ENCODE assay signal across 17 cellular contexts in genomic region chr14:32307881-32308582, GRCh38. TPM values are rescaled to one million over a fixed set of nuclear protein-coding genes. Genes with fewer than 3 reads are reported as not detected.
DNase-seq lines count a peak whose midpoint lies in the region; TF ChIP-seq lines count a peak whose summit lies in the region.
"Had no signal": no experiment of that assay in that cellular context is flagged by ENCODE, and none has a peak within 500 bp of the region (broad histone marks: within the 10 kb centered on the region; RNA-seq: fewer than 3 reads in every experiment).

No MANE protein-coding gene starts in this region.

- H3K4me1 Mint-ChIP-seq in chondrocyte (ENCODE audit: low read depth): peaks cover 45% of the 10 kb centered on the region
- H3K4me1 Mint-ChIP-seq in neural progenitor cell: peaks cover 31% of the 10 kb centered on the region
- H3K4me1 Mint-ChIP-seq: immature natural killer cell, naive B cell had no signal

- H3K27me3 ChIP-seq in neural progenitor cell (no peaks in the 10 kb centered on the region), tibial nerve (no peaks in the 10 kb centered on the region)
- H3K27me3 ChIP-seq: upper lobe of left lung had no signal

- H3K27ac Mint-ChIP-seq in chondrocyte (ENCODE audit: unreplicated experiment) (peak overlapping the region; percentile 67), neural progenitor cell (peak overlapping the region; percentile 68)
- H3K27ac Mint-ChIP-seq: activated CD8-positive, alpha-beta T cell treated with anti-CD3 and anti-CD28 coated beads, Interleukin-2, amount 10 ng/mL, durations not matched to agents 7 days and 5 days; activated naive CD4-positive, alpha-beta T cell treated with anti-CD3 and anti-CD28 coated beads for 36 hours; immature natural killer cell; naive B cell had no signal

- H3K36me3 ChIP-seq in neural progenitor cell: no peaks in the 10 kb centered on the region
- H3K36me3 ChIP-seq in tibial nerve: no peaks in the 10 kb centered on the region
- H3K36me3 ChIP-seq: upper lobe of left lung had no signal

- H3K79me2 ChIP-seq in neural progenitor cell (ENCODE audit: low read depth): no peaks in the 10 kb centered on the region

- H3K27me3 Mint-ChIP-seq in chondrocyte (ENCODE audit: low read depth) (no peaks in the 10 kb centered on the region), neural progenitor cell (ENCODE audit: insufficient read depth, low read depth) (peaks cover 2% of the 10 kb centered on the region)

- TF ChIP-seq CTCF in chondrocyte (IDR thresholded peaks at IDR 0.05): no peak
- TF ChIP-seq CTCF in neural progenitor cell (IDR thresholded peaks at IDR 0.05): no peak
- TF ChIP-seq CTCF in tibial nerve (IDR thresholded peaks at IDR 0.05): no peak

- peak overlapping the region; percentile 15 for H2AFZ ChIP-seq in neural progenitor cell (replicated peaks)

- H3K4me1 ChIP-seq in neural progenitor cell (peaks cover 10% of the 10 kb centered on the region), tibial nerve (no peaks in the 10 kb centered on the region)
- H3K4me1 ChIP-seq: upper lobe of left lung had no signal

- no peaks in the 10 kb centered on the region for H3F3A ChIP-seq in neural progenitor cell (ENCODE audit: low read depth)

- no peaks in the 10 kb centered on the region for H4K20me1 ChIP-seq in neural progenitor cell (ENCODE audit: low read depth)

- DNase-seq in DMS 273 (lab: John Stamatoyannopoulos, UW; ENCODE audit: unreplicated experiment) (peak; percentile 22), DMS 273 treated with DMSO at 0.1 percent for 48 hours (lab: John Stamatoyannopoulos, UW) (no peak), NCI-H2081 (lab: John Stamatoyannopoulos, UW) (peak; percentile 67 to 92), chondrocyte (ENCODE audit: low spot score) (no peak), neural progenitor cell (ENCODE audit: low spot score) (no peak), tibial nerve (ENCODE audit: low spot score in 2 of 2) (no peak), T-helper 2 cell (no peak), midbrain (lab: John Stamatoyannopoulos, UW) (no peak)
- DNase-seq: 8988T; activated CD8-positive, alpha-beta T cell treated with anti-CD3 and anti-CD28 coated beads, Interleukin-2, amount 10 ng/mL, durations not matched to agents 7 days and 5 days; activated naive CD4-positive, alpha-beta T cell treated with anti-CD3 and anti-CD28 coated beads for 36 hours; immature natural killer cell; naive B cell; T-helper 9 cell; upper lobe of left lung had no signal

- no peak overlapping the region for H3K27ac ChIP-seq in neural progenitor cell
- no peak overlapping the region for H3K27ac ChIP-seq in tibial nerve
- H3K27ac ChIP-seq: HL-60, upper lobe of left lung had no signal

- H3K4me3 ChIP-seq in neural progenitor cell: no peak overlapping the region
- no peak overlapping the region for H3K4me3 ChIP-seq in tibial nerve
- H3K4me3 ChIP-seq: GM12878, upper lobe of left lung had no signal

- no peak overlapping the region for H3K9ac ChIP-seq in neural progenitor cell

- WGBS in tibial nerve, 2 donors: 86% methylated on average over 3 of the region's 3 CpGs

- H3K9me3 Mint-ChIP-seq in chondrocyte (ENCODE audit: low read depth): peaks cover 4% of the 10 kb centered on the region
- H3K9me3 Mint-ChIP-seq in neural progenitor cell: peaks cover 10% of the 10 kb centered on the region
- H3K9me3 Mint-ChIP-seq: activated naive CD4-positive, alpha-beta T cell treated with anti-CD3 and anti-CD28 coated beads for 36 hours; immature natural killer cell had no signal

- H3K36me3 Mint-ChIP-seq in chondrocyte (ENCODE audit: low read depth) (no peaks in the 10 kb centered on the region), neural progenitor cell (no peaks in the 10 kb centered on the region)
- H3K36me3 Mint-ChIP-seq: immature natural killer cell, naive B cell had no signal

- H3K4me2 ChIP-seq in neural progenitor cell: no peak overlapping the region

- TF ChIP-seq EP300 in tibial nerve (IDR thresholded peaks at IDR 0.05): no peak

- no peak for TF ChIP-seq POLR2A in tibial nerve (IDR thresholded peaks at IDR 0.05)

- no peak overlapping the region for H3K4me3 Mint-ChIP-seq in chondrocyte (ENCODE audit: unreplicated experiment)
- no peak overlapping the region for H3K4me3 Mint-ChIP-seq in neural progenitor cell
- H3K4me3 Mint-ChIP-seq: activated CD8-positive, alpha-beta T cell treated with anti-CD3 and anti-CD28 coated beads, Interleukin-2, amount 10 ng/mL, durations not matched to agents 7 days and 5 days; activated naive CD4-positive, alpha-beta T cell treated with anti-CD3 and anti-CD28 coated beads for 36 hours; immature natural killer cell; naive B cell had no signal

- H3K9me3 ChIP-seq in neural progenitor cell (ENCODE audit: low read depth): no peaks in the 10 kb centered on the region
- H3K9me3 ChIP-seq in tibial nerve: no peaks in the 10 kb centered on the region
- H3K9me3 ChIP-seq: upper lobe of left lung had no signal

RNA-seq across cellular contexts. Expression of gene AKAP6, which starts 21.1 kb away (rescaled TPM):
- total RNA-seq in chondrocyte (3.5 to 4.3 TPM (median 3.6 TPM) in 3 replicates), neural progenitor cell (ENCODE audit: low replicate concordance) (3.7 and 7.3 TPM in 2 replicates), tibial nerve (10 to 100 TPM in 1 of 4 donors, 1 to 10 TPM in 3; 2.1 to 10.7 (median 5.2) TPM)

Comparison
In these comparisons a context has a peak if more than half of its experiments do, and no peak if none do; other contexts are left out.
1. DNase-seq: peak in DMS 273 (single experiment) and NCI-H2081 (2 of 2); none in DMS 273 treated with DMSO at 0.1 percent for 48 hours (single experiment), chondrocyte (single experiment), neural progenitor cell (single experiment), tibial nerve (0 of 2), T-helper 2 cell (0 of 5) and midbrain (single experiment).